1 cellular context compared by ENCODE assay signal in the genomic region with DNA sequence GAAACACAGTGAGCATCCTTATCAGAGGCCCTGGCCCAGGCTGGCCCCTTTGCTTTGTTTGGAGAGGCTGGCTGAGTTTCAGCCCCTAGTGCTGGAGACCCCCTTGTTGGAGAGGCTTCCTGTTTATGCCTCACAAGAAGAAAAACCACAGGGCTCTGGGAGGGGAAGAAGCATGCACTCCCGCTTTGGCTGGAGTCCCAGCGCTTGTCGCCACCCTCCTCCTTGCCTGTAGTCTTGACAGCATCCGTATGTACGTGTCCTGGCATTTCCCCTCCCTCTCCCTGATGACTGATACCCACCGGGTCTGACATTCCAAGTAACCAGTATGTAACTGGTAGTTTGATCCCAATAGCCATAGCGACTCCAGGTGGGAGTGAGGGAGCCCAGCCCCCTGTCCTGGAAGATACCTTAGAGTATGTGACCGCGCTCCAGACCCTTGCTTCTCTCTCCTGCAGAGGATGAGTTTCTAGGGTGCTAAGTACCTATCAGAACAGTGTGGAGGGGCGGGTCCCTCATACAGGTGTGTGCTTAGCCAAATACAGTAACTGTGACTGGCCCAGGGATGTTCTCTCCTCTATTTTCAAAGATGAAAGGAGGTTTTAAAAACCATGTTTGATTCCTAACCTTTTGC.
TF ChIP-seq lines count a peak whose summit lies in the region.

No MANE protein-coding gene starts in this region.

TF ChIP-seq in K562, 482 proteins besides CTCF, POLR2A, EP300 and RAD21:
- TF ChIP-seq NRF1 (conservative IDR thresholded peaks at IDR 0.05 in 1 of 2, IDR thresholded peaks at IDR 0.05 in 1 of 2) (no peak), SMARCE1 (IDR thresholded peaks at IDR 0.05) (no peak), GABPA (tag; conservative IDR thresholded peaks at IDR 0.05; ENCODE audit: low read depth) (0 out of 2 replicates have a peak, but pooled peaks have one; percentile 26), ZC3H4 (CRISPR knock-in tag; IDR thresholded peaks at IDR 0.05; ENCODE audit: borderline replicate concordance) (peak; percentile 65; the same call in 1 of the 2 replicates), STAG1 (CRISPR knock-in tag; IDR thresholded peaks at IDR 0.05; ENCODE audit: borderline replicate concordance) (0 out of 2 replicates have a peak, but pooled peaks have one; percentile 16)
